ENCODE assay signal across 8 cellular contexts in the genomic region with DNA sequence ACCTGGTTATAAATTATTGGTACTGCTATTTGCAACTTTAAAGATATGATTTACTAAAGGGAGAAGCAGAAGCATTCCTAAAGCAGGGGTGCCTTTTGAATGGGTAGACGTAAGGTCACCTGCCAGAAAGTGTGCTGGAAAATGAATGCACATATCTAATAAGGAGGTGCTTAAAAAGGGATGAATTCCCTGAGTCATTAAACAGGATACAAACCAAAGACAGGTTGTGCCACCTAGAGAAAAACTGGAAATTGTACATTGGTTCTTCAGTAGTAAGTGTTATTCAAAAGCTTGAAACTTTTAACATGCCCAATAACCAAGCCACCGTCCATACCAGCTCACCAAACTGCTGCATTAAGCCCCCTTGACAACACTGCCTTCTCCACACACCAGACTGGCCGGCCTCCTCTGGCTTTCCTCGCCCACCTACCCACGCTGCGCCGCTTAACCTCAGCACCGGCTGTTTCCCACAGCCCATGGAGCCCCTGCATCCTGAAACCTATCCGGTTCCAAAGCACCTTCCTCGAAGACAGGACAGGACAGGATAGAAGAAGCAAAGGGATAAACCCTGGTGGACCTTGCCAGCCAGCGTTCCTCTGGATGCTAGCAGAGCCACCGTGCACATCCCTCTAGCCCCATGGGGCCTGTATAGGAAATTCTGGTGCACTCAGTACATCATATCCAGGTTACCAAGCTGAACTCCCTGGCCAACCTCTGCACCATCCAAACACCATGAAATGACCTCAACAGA.
DNase-seq lines count a peak whose midpoint lies in the region; ATAC-seq, FAIRE-seq and TF ChIP-seq lines count a peak whose summit lies in the region.

No MANE protein-coding gene starts in this region.

- no peak for TF ChIP-seq RAD21 in K562 (CRISPR knock-in tag; conservative IDR thresholded peaks at IDR 0.05 in 1 of 2, IDR thresholded peaks at IDR 0.05 in 1 of 2)

- no peaks in the 10 kb centered on the region for H3K9me1 ChIP-seq in K562 (ENCODE audit: control insufficient read depth, insufficient read depth, low read length)

- no peaks in the 10 kb centered on the region for H3K9me3 ChIP-seq in CD4-positive, CD25-positive, alpha-beta regulatory T cell (ENCODE audit: control insufficient read depth in 2 of 2, low read length in 2 of 2)
- H3K9me3 ChIP-seq in MM.1S (replicated peaks; ENCODE audit: insufficient read depth, low read length) (no peaks in the 10 kb centered on the region), K562 (replicated peaks; ENCODE audit: control insufficient read depth, insufficient read depth, low read depth, low read length) (no peaks in the 10 kb centered on the region), muscle layer of colon (ENCODE audit: low read length) (no peaks in the 10 kb centered on the region)

- no peaks in the 10 kb centered on the region for H3K36me3 ChIP-seq in CD4-positive, CD25-positive, alpha-beta regulatory T cell (ENCODE audit: control insufficient read depth, insufficient read depth, low read length)
- H3K36me3 ChIP-seq in MM.1S (replicated peaks; ENCODE audit: insufficient read depth, low read length) (no peaks in the 10 kb centered on the region), K562 (ENCODE audit: control insufficient read depth, insufficient read depth, low read length) (no peaks in the 10 kb centered on the region), muscle layer of colon (ENCODE audit: insufficient read depth, low read length) (no peaks in the 10 kb centered on the region)

- ATAC-seq in CD4-positive, CD25-positive, alpha-beta regulatory T cell (ENCODE audit: low read depth in 2 of 2), result no peak
- ATAC-seq in K562, result peak; percentile 36; the same call in 1 of the 3 replicates

- no peak for TF ChIP-seq EP300 in K562 (IDR thresholded peaks at IDR 0.05; ENCODE audit: low read length)

- peak overlapping the region; percentile 90 for H2AFZ ChIP-seq in MM.1S (ENCODE audit: low read length)
- no peak overlapping the region for H2AFZ ChIP-seq in K562 (ENCODE audit: low read depth, low read length)

- H3K4me3 ChIP-seq in CD4-positive, CD25-positive, alpha-beta regulatory T cell (ENCODE audit: low read depth, low read length), result no peak overlapping the region
- peak overlapping the region; percentile 77 for H3K4me3 ChIP-seq in MM.1S (ENCODE audit: low read length)
- H3K4me3 ChIP-seq in K562, result no peak overlapping the region
- H3K4me3 ChIP-seq in muscle layer of colon (ENCODE audit: low read depth in 1 of 2, low read length in 2 of 2), result peak overlapping the region; percentile 62 to 75

- H3F3A ChIP-seq in MM.1S (ENCODE audit: insufficient read depth, low read length), result no peaks in the 10 kb centered on the region

- FAIRE-seq in K562 (lab: Jason Lieb, UNC), result no peak

- in situ Hi-C loops in K562 (cut with MboI), result no loop called here

- POLR2A ChIA-PET in K562 (lab: Yijun Ruan, JAX), result no interaction called here

- intact Hi-C loops in K562 (cut with micrococcal nuclease), result no loop called here

- no peak overlapping the region for H3K27ac ChIP-seq in CD4-positive, CD25-positive, alpha-beta regulatory T cell (ENCODE audit: insufficient read depth, low read length, poor library complexity, severe bottlenecking)
- H3K27ac ChIP-seq in MM.1S (ENCODE audit: low read length) (no peak overlapping the region), K562 (ENCODE audit: extremely low read depth, low read depth, low read length) (no peak overlapping the region), muscle layer of colon (ENCODE audit: low read depth, low read length) (peak overlapping the region; percentile 70)

- H3K27ac Mint-ChIP-seq in CD4-positive, CD25-positive, alpha-beta regulatory T cell, result no peak overlapping the region

- peaks cover 3% of the 10 kb centered on the region for H3K4me1 ChIP-seq in CD4-positive, CD25-positive, alpha-beta regulatory T cell (ENCODE audit: control insufficient read depth, insufficient read depth, low read length, poor library complexity, severe bottlenecking)
- H3K4me1 ChIP-seq in MM.1S (ENCODE audit: low read length) (peaks cover 16% of the 10 kb centered on the region), K562 (replicated peaks in 1 of 2; ENCODE audit: control insufficient read depth in 2 of 2, insufficient read depth in 2 of 2, low read length in 2 of 2) (peaks cover 0 to 10% of the 10 kb centered on the region in 2 experiments; a peak in 2 of 5 replicates), muscle layer of colon (ENCODE audit: insufficient read depth, low read length) (peaks cover 11% of the 10 kb centered on the region)

- CTCF ChIA-PET in K562 (lab: Yijun Ruan, JAX; ENCODE audit: low intra/inter-chr PET ratio), result no interaction called here

- peaks cover 62% of the 10 kb centered on the region for H3K27me3 Mint-ChIP-seq in CD4-positive, CD25-positive, alpha-beta regulatory T cell

- TF ChIP-seq CTCF in MM.1S (IDR thresholded peaks at IDR 0.05; ENCODE audit: low read length), result no peak
- TF ChIP-seq CTCF in K562 (IDR thresholded peaks at IDR 0.05 in 2 of 3, conservative IDR thresholded peaks at IDR 0.05 in 1 of 3; ENCODE audit: insufficient read depth in 2 of 3, low read depth in 1 of 3, low read length in 3 of 3), result no peak

- H3K79me2 ChIP-seq in MM.1S (ENCODE audit: low read length) (no peaks in the 10 kb centered on the region), K562 (ENCODE audit: control insufficient read depth, insufficient read depth, low read length) (no peaks in the 10 kb centered on the region)

- H3K4me1 Mint-ChIP-seq in CD4-positive, CD25-positive, alpha-beta regulatory T cell, result peaks cover 0 to 21% (median 5%) of the 10 kb centered on the region in 4 donors

- TF ChIP-seq POLR2A in K562 (conservative IDR thresholded peaks at IDR 0.05), result no peak

- H3K9me2 ChIP-seq in MM.1S (replicated peaks; ENCODE audit: insufficient read depth, low read length), result no peaks in the 10 kb centered on the region

- DNase-seq in CD4-positive, CD25-positive, alpha-beta regulatory T cell, result no peak
- DNase-seq in MM.1S, result no peak
- DNase-seq in K562 (ENCODE audit: extremely low read depth in 1 of 4, low spot score in 3 of 4), result no peak
- DNase-seq in GF-D8 (lab: John Stamatoyannopoulos, UW), result no peak
- DNase-seq in activated effector memory CD4-positive, alpha-beta T cell treated with anti-CD3 and anti-CD28 coated beads, Interleukin-2, amount 50 U/mL, for 16 hours, result no peak
- DNase-seq in D341Med (ENCODE audit: low spot score), result no peak
- no peak for DNase-seq in Kasumi-1 (lab: John Stamatoyannopoulos, UW)

- peaks cover 0 to 5% (median 0%) of the 10 kb centered on the region in 7 donors for H3K9me3 Mint-ChIP-seq in CD4-positive, CD25-positive, alpha-beta regulatory T cell

- BruUV-seq in K562 (replicated peaks; lab: Mats Ljungman, UMichigan), result no TSS peak

- H3K27me3 ChIP-seq in CD4-positive, CD25-positive, alpha-beta regulatory T cell (ENCODE audit: control insufficient read depth, insufficient read depth, low read length), result peaks cover 36% of the 10 kb centered on the region
- H3K27me3 ChIP-seq in MM.1S (replicated peaks; ENCODE audit: insufficient read depth, low read length) (no peaks in the 10 kb centered on the region), K562 (ENCODE audit: control insufficient read depth in 2 of 2, insufficient read depth in 2 of 2, low read length in 2 of 2) (peaks cover 15 to 34% of the 10 kb centered on the region in 2 experiments), muscle layer of colon (ENCODE audit: control insufficient read depth in 1 of 2, insufficient read depth in 2 of 2, low read length in 2 of 2) (no peaks in the 10 kb centered on the region)

- H3K4me2 ChIP-seq in MM.1S (ENCODE audit: low read depth, low read length) (peak overlapping the region; percentile 88), K562 (ENCODE audit: insufficient read depth, low read length) (no peak overlapping the region)

- H4K20me1 ChIP-seq in MM.1S (ENCODE audit: insufficient read depth, low read length) (no peaks in the 10 kb centered on the region), K562 (replicated peaks; ENCODE audit: control insufficient read depth, insufficient read depth, low read length) (no peaks in the 10 kb centered on the region)

- no peak overlapping the region for H3K9ac ChIP-seq in MM.1S (ENCODE audit: low read length)
- no peak overlapping the region for H3K9ac ChIP-seq in K562 (ENCODE audit: insufficient read depth in 1 of 2, low read depth in 2 of 2, low read length in 2 of 2)
- H3K9ac ChIP-seq in muscle layer of colon (ENCODE audit: low read length), result no peak overlapping the region

- 1% methylated on average over 12 of the region's 12 CpGs for WGBS in K562 (ENCODE audit: insufficient coverage, low coverage, missing lambda C conversion rate)

- H3K36me3 Mint-ChIP-seq in CD4-positive, CD25-positive, alpha-beta regulatory T cell, result no peaks in the 10 kb centered on the region

- H3K4me3 Mint-ChIP-seq in CD4-positive, CD25-positive, alpha-beta regulatory T cell, result peak overlapping the region; percentile 23 to 85 (median 75)

TF ChIP-seq in K562, 482 proteins besides CTCF, POLR2A, EP300 and RAD21:
- no peak for TF ChIP-seq NR1H2 (CRISPR knock-in tag; IDR thresholded peaks at IDR 0.05)
- no peak for TF ChIP-seq ZNF408 (CRISPR knock-in tag; IDR thresholded peaks at IDR 0.05; ENCODE audit: low read depth)
- TF ChIP-seq RNF2 (IDR thresholded peaks at IDR 0.05), result no peak
- no peak for TF ChIP-seq ZEB2 (IDR thresholded peaks at IDR 0.05)
- TF ChIP-seq FIP1L1 (IDR thresholded peaks at IDR 0.05; ENCODE audit: low read depth, low read length, poor library complexity, severe bottlenecking), result no peak
- TF ChIP-seq NFIC (IDR thresholded peaks at IDR 0.05), result no peak
- no peak for TF ChIP-seq HSF4 (CRISPR knock-in tag; IDR thresholded peaks at IDR 0.05; ENCODE audit: borderline replicate concordance)
TF ChIP-seq in K562: peak in this region for 0.

Comparison
In these comparisons a context has a peak if more than half of its experiments do, and no peak if none do; other contexts are left out.
1. H3K4me3 ChIP-seq: peak in MM.1S (single experiment) and muscle layer of colon (2 of 2); none in CD4-positive, CD25-positive, alpha-beta regulatory T cell (single experiment) and K562 (single experiment).